ENCODE assay signal across 30 cellular contexts in genomic region chr16:67176662-67177061, GRCh38. TPM values are rescaled to one million over a fixed set of nuclear protein-coding genes. Genes with fewer than 3 reads are reported as not detected.
DNase-seq lines count a peak whose midpoint lies in the region; ATAC-seq, FAIRE-seq and TF ChIP-seq lines count a peak whose summit lies in the region.
"Had no signal": no experiment of that assay in that cellular context is flagged by ENCODE, and none has a peak within 500 bp of the region (broad histone marks: within the 10 kb centered on the region; RNA-seq: fewer than 3 reads in every experiment).

No MANE protein-coding gene starts in this region.

- FAIRE-seq in K562 (lab: Jason Lieb, UNC) = no peak
- FAIRE-seq: astrocyte, GM12892, islet of Langerhans had no signal

- no peak for DNase-seq in activated CD4-positive, alpha-beta T cell treated with anti-CD3 and anti-CD28 coated beads, Interleukin-2, amount 10 ng/mL, durations not matched to agents 24 days and 14 days
- no peak for DNase-seq in activated CD4-positive, alpha-beta T cell treated with anti-CD3 and anti-CD28 coated beads, Interleukin-2, amount 10 ng/mL, durations not matched to agents 7 days and 5 days
- DNase-seq in NCI-H345 (lab: John Stamatoyannopoulos, UW) (peak; percentile 73), K562 (ENCODE audit: extremely low read depth in 1 of 4, low spot score in 3 of 4) (no peak), progenitor cell of endocrine pancreas (ENCODE audit: low spot score, unreplicated experiment) (no peak), ureter (ENCODE audit: low spot score) (no peak)
- no peak for DNase-seq in activated CD4-positive, alpha-beta T cell treated with anti-CD3 and anti-CD28 coated beads, Interleukin-2, amount 50 U/mL, for 4 hours
- DNase-seq: ACHN; activated gamma-delta T cell treated with Interleukin-2 at 50 U/mL for 16 hours; activated naive CD8-positive, alpha-beta T cell treated with anti-CD3 and anti-CD28 coated beads, Interleukin-2, amount 50 U/mL, for 24 hours; BE2C; caudate nucleus; DMS53; HCEC 1CT; mesenchymal stem cell; NCI-H1436; NCI-H2171 treated with DMSO at 0.1 percent for 48 hours; NCI-H524 treated with DMSO at 0.1 percent for 48 hours; PC-3; stimulated activated CD8-positive, alpha-beta memory T cell treated with anti-CD3 and anti-CD28 coated beads, Interleukin-4, amount 100 ng/mL, for 48 hours; stimulated activated naive CD8-positive, alpha-beta T cell treated with anti-CD3 and anti-CD28 coated beads, Interleukin-15, amount 100 ng/mL, for 72 hours had no signal

- no TSS peak for BruUV-seq in K562 (replicated peaks; lab: Mats Ljungman, UMichigan)

- no peaks in the 10 kb centered on the region for H3K9me3 Mint-ChIP-seq in activated CD4-positive, alpha-beta T cell treated with anti-CD3 and anti-CD28 coated beads, Interleukin-2, amount 10 ng/mL, durations not matched to agents 24 days and 14 days
- no peaks in the 10 kb centered on the region for H3K9me3 Mint-ChIP-seq in activated CD4-positive, alpha-beta T cell treated with anti-CD3 and anti-CD28 coated beads, Interleukin-2, amount 10 ng/mL, durations not matched to agents 7 days and 5 days
- H3K9me3 Mint-ChIP-seq in progenitor cell of endocrine pancreas (ENCODE audit: low read depth) = no peaks in the 10 kb centered on the region
- H3K9me3 Mint-ChIP-seq: activated naive CD8-positive, alpha-beta T cell treated with anti-CD3 and anti-CD28 coated beads, Interleukin-2, amount 50 U/mL, for 24 hours; stimulated activated naive CD8-positive, alpha-beta T cell treated with anti-CD3 and anti-CD28 coated beads, Interleukin-15, amount 100 ng/mL, for 72 hours had no signal

- TF ChIP-seq RAD21 in K562 (CRISPR knock-in tag; conservative IDR thresholded peaks at IDR 0.05 in 1 of 2, IDR thresholded peaks at IDR 0.05 in 1 of 2) = no peak

- WGBS in K562 (ENCODE audit: insufficient coverage, low coverage, missing lambda C conversion rate) = 63% methylated on average over 12 of the region's 12 CpGs

- no peak for TF ChIP-seq POLR2A in K562 (conservative IDR thresholded peaks at IDR 0.05)

- no peaks in the 10 kb centered on the region for H3K9me1 ChIP-seq in K562 (ENCODE audit: control insufficient read depth, insufficient read depth, low read length)

- no peak overlapping the region for H3K4me3 ChIP-seq in K562
- H3K4me3 ChIP-seq: left lung had no signal

- TF ChIP-seq CTCF in K562 (IDR thresholded peaks at IDR 0.05 in 2 of 3, conservative IDR thresholded peaks at IDR 0.05 in 1 of 3; ENCODE audit: insufficient read depth in 2 of 3, low read depth in 1 of 3, low read length in 3 of 3) (no peak), progenitor cell of endocrine pancreas (IDR thresholded peaks at IDR 0.05; ENCODE audit: unreplicated experiment) (no peak)

- peak overlapping the region in 1 of 2 experiments; percentile 15; a peak in 1 of 4 replicates for H3K9ac ChIP-seq in K562 (ENCODE audit: insufficient read depth in 1 of 2, low read depth in 2 of 2, low read length in 2 of 2)

- peaks cover 2 to 48% of the 10 kb centered on the region in 2 experiments; a peak in 4 of 5 replicates for H3K4me1 ChIP-seq in K562 (replicated peaks in 1 of 2; ENCODE audit: control insufficient read depth in 2 of 2, insufficient read depth in 2 of 2, low read length in 2 of 2)

- ATAC-seq in K562 = no peak
- ATAC-seq in HG02571 (IDR thresholded peaks at IDR 0.05; ENCODE audit: unreplicated experiment) = no peak
- ATAC-seq: activated naive CD8-positive, alpha-beta T cell treated with anti-CD3 and anti-CD28 coated beads, Interleukin-2, amount 50 U/mL, for 24 hours; left lung; PC-3; Right ventricle myocardium inferior; sciatic nerve; SK-N-SH treated with all-trans-retinoic acid at 6 μM for 48 hours; stimulated activated naive CD8-positive, alpha-beta T cell treated with anti-CD3 and anti-CD28 coated beads, Interleukin-15, amount 100 ng/mL, for 72 hours had no signal

- TF ChIP-seq EP300 in K562 (IDR thresholded peaks at IDR 0.05; ENCODE audit: low read length) = no peak

- POLR2A ChIA-PET in activated CD4-positive, alpha-beta T cell treated with anti-CD3 and anti-CD28 coated beads, Interleukin-2, amount 10 ng/mL, durations not matched to agents 7 days and 5 days (lab: Charles Lee) = no interaction called here
- POLR2A ChIA-PET in K562 (lab: Yijun Ruan, JAX) = interaction anchor here (0.6 to 1.1 kb wide), 5 partner anchors 8 to 249 kb away, joined by 3 to 6 read pairs (median 3); partner anchors contain the start of gene EXOC3L1

- CTCF ChIA-PET in activated CD4-positive, alpha-beta T cell treated with anti-CD3 and anti-CD28 coated beads, Interleukin-2, amount 10 ng/mL, durations not matched to agents 7 days and 5 days (lab: Charles Lee) = interaction anchor here (0.7 to 11.2 kb wide), 10 partner anchors 8 to 223 kb away, joined by 3 to 137 read pairs (median 6); partner anchors contain the start of genes FBXL8, HSF4, MATCAP1 and TRADD
- CTCF ChIA-PET in K562 (lab: Yijun Ruan, JAX; ENCODE audit: low intra/inter-chr PET ratio) = no interaction called here

- in situ Hi-C loops in K562 (cut with MboI) = no loop called here

- H3K4me3 Mint-ChIP-seq in activated CD4-positive, alpha-beta T cell treated with anti-CD3 and anti-CD28 coated beads, Interleukin-2, amount 10 ng/mL, durations not matched to agents 24 days and 14 days = peak overlapping the region; percentile 74
- H3K4me3 Mint-ChIP-seq in activated CD4-positive, alpha-beta T cell treated with anti-CD3 and anti-CD28 coated beads, Interleukin-2, amount 10 ng/mL, durations not matched to agents 7 days and 5 days = no peak overlapping the region
- H3K4me3 Mint-ChIP-seq in progenitor cell of endocrine pancreas (ENCODE audit: low read depth) = no peak overlapping the region
- H3K4me3 Mint-ChIP-seq: activated naive CD8-positive, alpha-beta T cell treated with anti-CD3 and anti-CD28 coated beads, Interleukin-2, amount 50 U/mL, for 24 hours had no signal

- H3K4me1 Mint-ChIP-seq in activated CD4-positive, alpha-beta T cell treated with anti-CD3 and anti-CD28 coated beads, Interleukin-2, amount 10 ng/mL, durations not matched to agents 24 days and 14 days = peaks cover 50% of the 10 kb centered on the region
- H3K4me1 Mint-ChIP-seq in activated CD4-positive, alpha-beta T cell treated with anti-CD3 and anti-CD28 coated beads, Interleukin-2, amount 10 ng/mL, durations not matched to agents 7 days and 5 days = peaks cover 50% of the 10 kb centered on the region
- H3K4me1 Mint-ChIP-seq in progenitor cell of endocrine pancreas (ENCODE audit: low read depth) = peaks cover 14% of the 10 kb centered on the region

- H3K36me3 Mint-ChIP-seq in activated CD4-positive, alpha-beta T cell treated with anti-CD3 and anti-CD28 coated beads, Interleukin-2, amount 10 ng/mL, durations not matched to agents 24 days and 14 days (ENCODE audit: low read depth) = peaks cover 22% of the 10 kb centered on the region
- peaks cover 8% of the 10 kb centered on the region for H3K36me3 Mint-ChIP-seq in activated CD4-positive, alpha-beta T cell treated with anti-CD3 and anti-CD28 coated beads, Interleukin-2, amount 10 ng/mL, durations not matched to agents 7 days and 5 days (ENCODE audit: low read depth)
- peaks cover 4% of the 10 kb centered on the region for H3K36me3 Mint-ChIP-seq in progenitor cell of endocrine pancreas (ENCODE audit: insufficient read depth)

- H3K4me2 ChIP-seq in K562 (ENCODE audit: insufficient read depth, low read length) = no peak overlapping the region

- H3K9me3 ChIP-seq in K562 (replicated peaks; ENCODE audit: control insufficient read depth, insufficient read depth, low read depth, low read length) = no peaks in the 10 kb centered on the region
- H3K9me3 ChIP-seq: BE2C, left lung, neutrophil had no signal

- H3K27me3 ChIP-seq in K562 (ENCODE audit: control insufficient read depth in 2 of 2, insufficient read depth in 2 of 2, low read length in 2 of 2) = no peaks in the 10 kb centered on the region
- H3K27me3 ChIP-seq: BE2C had no signal

- no peak overlapping the region for H3K27ac Mint-ChIP-seq in activated CD4-positive, alpha-beta T cell treated with anti-CD3 and anti-CD28 coated beads, Interleukin-2, amount 10 ng/mL, durations not matched to agents 24 days and 14 days
- H3K27ac Mint-ChIP-seq in activated CD4-positive, alpha-beta T cell treated with anti-CD3 and anti-CD28 coated beads, Interleukin-2, amount 10 ng/mL, durations not matched to agents 7 days and 5 days = no peak overlapping the region
- peak overlapping the region; percentile 63 for H3K27ac Mint-ChIP-seq in progenitor cell of endocrine pancreas
- H3K27ac Mint-ChIP-seq: activated naive CD8-positive, alpha-beta T cell treated with anti-CD3 and anti-CD28 coated beads, Interleukin-2, amount 50 U/mL, for 24 hours; stimulated activated naive CD8-positive, alpha-beta T cell treated with anti-CD3 and anti-CD28 coated beads, Interleukin-15, amount 100 ng/mL, for 72 hours had no signal

- no peaks in the 10 kb centered on the region for H3K36me3 ChIP-seq in K562 (ENCODE audit: control insufficient read depth, insufficient read depth, low read length)
- H3K36me3 ChIP-seq: BE2C, left lung, neutrophil had no signal

- no peak overlapping the region for H3K27ac ChIP-seq in K562 (ENCODE audit: extremely low read depth, low read depth, low read length)
- H3K27ac ChIP-seq: left lung, neutrophil had no signal

- H2AFZ ChIP-seq in K562 (ENCODE audit: low read depth, low read length) = no peak overlapping the region

- intact Hi-C loops in activated CD4-positive, alpha-beta T cell treated with anti-CD3 and anti-CD28 coated beads, Interleukin-2, amount 10 ng/mL, durations not matched to agents 24 days and 14 days (cut with micrococcal nuclease) = no loop called here
- intact Hi-C loops in K562 (cut with micrococcal nuclease) = no loop called here

- H3K27me3 Mint-ChIP-seq in activated CD4-positive, alpha-beta T cell treated with anti-CD3 and anti-CD28 coated beads, Interleukin-2, amount 10 ng/mL, durations not matched to agents 24 days and 14 days = no peaks in the 10 kb centered on the region
- peaks cover 28% of the 10 kb centered on the region for H3K27me3 Mint-ChIP-seq in activated CD4-positive, alpha-beta T cell treated with anti-CD3 and anti-CD28 coated beads, Interleukin-2, amount 10 ng/mL, durations not matched to agents 7 days and 5 days
- H3K27me3 Mint-ChIP-seq in progenitor cell of endocrine pancreas = peaks cover 47% of the 10 kb centered on the region

- H4K20me1 ChIP-seq in K562 (replicated peaks; ENCODE audit: control insufficient read depth, insufficient read depth, low read length) = no peaks in the 10 kb centered on the region

- H3K79me2 ChIP-seq in K562 (ENCODE audit: control insufficient read depth, insufficient read depth, low read length) = no peaks in the 10 kb centered on the region

RNA-seq across cellular contexts. Expression of gene NOL3, which starts 6.3 kb away (rescaled TPM):
- total RNA-seq in activated CD4-positive, alpha-beta T cell treated with anti-CD3 and anti-CD28 coated beads, Interleukin-2, amount 10 ng/mL, durations not matched to agents 24 days and 14 days = 31.0 and 36.7 TPM in 2 replicates
- 10 to 100 TPM in 1 of 2 experiments, 1 to 10 TPM in 1; 8.9 to 13.3 TPM for total RNA-seq in activated CD4-positive, alpha-beta T cell treated with anti-CD3 and anti-CD28 coated beads, Interleukin-2, amount 10 ng/mL, durations not matched to agents 7 days and 5 days
- total RNA-seq in K562 (2011; cell fraction: chromatin; rRNA removed; ENCODE audit: low replicate concordance) = 81.0 and 88.7 TPM in 2 replicates
- 34.7 and 39.7 TPM in 2 replicates for total RNA-seq in K562 (2011; cell fraction: nucleolus; rRNA removed)
- total RNA-seq in K562 (2011; cell fraction: nucleoplasm; rRNA removed) = 64.6 and 93.4 TPM in 2 replicates
- total RNA-seq in K562 (2014; rRNA removed) (5.4 and 8.3 TPM in 2 replicates), K562 (2014; rRNA removed; fragmentation: Illumina TruSeq; extraction: Trizol) (3.4 and 4.3 TPM in 2 replicates), K562 (2015; rRNA removed; fragmentation: Illumina TruSeq; extraction: Trizol) (4.1 and 5.0 TPM in 2 replicates), K562 (2021) (7.0 and 9.3 TPM in 2 replicates), progenitor cell of endocrine pancreas (9.4 and 12.7 TPM in 2 replicates), ureter (26.8 TPM)
- polyA plus RNA-seq in K562 (2011; rRNA removed) (8.4 and 13.5 TPM in 2 replicates), K562 (2014; fragmentation: Illumina TruSeq; extraction: Trizol) (7.6 and 8.2 TPM in 2 replicates), K562 (2014; fragmentation: Nextera tagmentation; extraction: Ambion mirVana) (under 1 TPM; 0.45 to 0.69 TPM), K562 (2014; rRNA removed) (12.2 and 14.0 TPM in 2 replicates)
- polyA plus RNA-seq in K562 (2011; cell fraction: cytosol; rRNA removed) = 5.8 and 7.2 TPM in 2 replicates
- polyA plus RNA-seq in K562 (2011; cell fraction: nucleus; rRNA removed) = 50.0 and 53.8 TPM in 2 replicates
- polyA plus RNA-seq in K562 (2012) = 19.1 and 59.4 TPM in 2 replicates
- polyA minus RNA-seq in K562 (2011; rRNA and poly(A)+ RNA removed) = 3.4 and 5.6 TPM in 2 replicates
- 1.9 and 2.5 TPM in 2 replicates for polyA minus RNA-seq in K562 (2011; cell fraction: cytosol; rRNA and poly(A)+ RNA removed)
- polyA minus RNA-seq in K562 (2011; cell fraction: nucleus; rRNA and poly(A)+ RNA removed) = 5.4 and 10.3 TPM in 2 replicates

RNA-seq across cellular contexts. Expression of gene MATCAP1, which starts 7.1 kb away (rescaled TPM):
- total RNA-seq in activated CD4-positive, alpha-beta T cell treated with anti-CD3 and anti-CD28 coated beads, Interleukin-2, amount 10 ng/mL, durations not matched to agents 24 days and 14 days = 51.3 and 55.1 TPM in 2 replicates
- 10 to 100 TPM; 47.5 to 51.4 TPM for total RNA-seq in activated CD4-positive, alpha-beta T cell treated with anti-CD3 and anti-CD28 coated beads, Interleukin-2, amount 10 ng/mL, durations not matched to agents 7 days and 5 days
- total RNA-seq in K562 (2011; cell fraction: chromatin; rRNA removed; ENCODE audit: low replicate concordance) = 49.6 and 111 TPM in 2 replicates
- 67.4 and 83.6 TPM in 2 replicates for total RNA-seq in K562 (2011; cell fraction: nucleolus; rRNA removed)
- 53.7 and 59.5 TPM in 2 replicates for total RNA-seq in K562 (2011; cell fraction: nucleoplasm; rRNA removed)
- total RNA-seq in K562 (2014; rRNA removed) (10.3 and 13.2 TPM in 2 replicates), K562 (2014; rRNA removed; fragmentation: Illumina TruSeq; extraction: Trizol) (5.6 and 6.0 TPM in 2 replicates), K562 (2015; rRNA removed; fragmentation: Illumina TruSeq; extraction: Trizol) (9.2 and 9.9 TPM in 2 replicates), K562 (2021) (16.6 and 16.9 TPM in 2 replicates), progenitor cell of endocrine pancreas (137 and 145 TPM in 2 replicates), ureter (50.7 TPM)
- polyA plus RNA-seq in K562 (2011; rRNA removed) (13.4 and 17.8 TPM in 2 replicates), K562 (2014; fragmentation: Illumina TruSeq; extraction: Trizol) (10.6 and 12.0 TPM in 2 replicates), K562 (2014; fragmentation: Nextera tagmentation; extraction: Ambion mirVana) (1 to 10 TPM; 3.4 to 3.8 TPM), K562 (2014; rRNA removed) (20.5 and 27.5 TPM in 2 replicates)
- polyA plus RNA-seq in K562 (2011; cell fraction: cytosol; rRNA removed) = 19.3 and 25.9 TPM in 2 replicates
- 127 and 197 TPM in 2 replicates for polyA plus RNA-seq in K562 (2011; cell fraction: nucleus; rRNA removed)
- 18.3 and 21.0 TPM in 2 replicates for polyA plus RNA-seq in K562 (2012)
- 5.0 and 6.0 TPM in 2 replicates for polyA minus RNA-seq in K562 (2011; rRNA and poly(A)+ RNA removed)
- 5.5 and 9.5 TPM in 2 replicates for polyA minus RNA-seq in K562 (2011; cell fraction: cytosol; rRNA and poly(A)+ RNA removed)
- 28.1 and 37.3 TPM in 2 replicates for polyA minus RNA-seq in K562 (2011; cell fraction: nucleus; rRNA and poly(A)+ RNA removed)

RNA-seq across cellular contexts. Expression of gene HSF4, which starts 12.1 kb away (rescaled TPM):
- 48.5 and 54.0 TPM in 2 replicates for total RNA-seq in activated CD4-positive, alpha-beta T cell treated with anti-CD3 and anti-CD28 coated beads, Interleukin-2, amount 10 ng/mL, durations not matched to agents 24 days and 14 days
- 10 to 100 TPM; 49.6 to 58.1 TPM for total RNA-seq in activated CD4-positive, alpha-beta T cell treated with anti-CD3 and anti-CD28 coated beads, Interleukin-2, amount 10 ng/mL, durations not matched to agents 7 days and 5 days
- total RNA-seq in K562 (2011; cell fraction: chromatin; rRNA removed; ENCODE audit: low replicate concordance) = 143 and 358 TPM in 2 replicates
- total RNA-seq in K562 (2011; cell fraction: nucleolus; rRNA removed) = 185 and 204 TPM in 2 replicates
- 149 and 156 TPM in 2 replicates for total RNA-seq in K562 (2011; cell fraction: nucleoplasm; rRNA removed)
- total RNA-seq in K562 (2014; rRNA removed) = 8.3 and 13.2 TPM in 2 replicates
- total RNA-seq in K562 (2014; rRNA removed; fragmentation: Illumina TruSeq; extraction: Trizol) = 3.4 and 5.3 TPM in 2 replicates
- 9.7 and 9.8 TPM in 2 replicates for total RNA-seq in K562 (2015; rRNA removed; fragmentation: Illumina TruSeq; extraction: Trizol)
- total RNA-seq in K562 (2021) = 22.6 and 25.2 TPM in 2 replicates
- polyA plus RNA-seq in K562 (2011; rRNA removed) = 7.3 and 19.2 TPM in 2 replicates
- polyA plus RNA-seq in K562 (2011; cell fraction: cytosol; rRNA removed) = 8.5 and 10.2 TPM in 2 replicates
- 197 and 252 TPM in 2 replicates for polyA plus RNA-seq in K562 (2011; cell fraction: nucleus; rRNA removed)
- 28.8 and 44.0 TPM in 2 replicates for polyA plus RNA-seq in K562 (2012)
- polyA plus RNA-seq in K562 (2014; fragmentation: Illumina TruSeq; extraction: Trizol) = 9.2 and 12.8 TPM in 2 replicates
- polyA plus RNA-seq in K562 (2014; fragmentation: Nextera tagmentation; extraction: Ambion mirVana) = under 1 TPM in 1 of 2 experiments, not detected in 1; 0.50 TPM
- 21.4 and 35.4 TPM in 2 replicates for polyA plus RNA-seq in K562 (2014; rRNA removed)
- polyA minus RNA-seq in K562 (2011; rRNA and poly(A)+ RNA removed) = 1.5 and 4.8 TPM in 2 replicates
- 3.6 and 5.6 TPM in 2 replicates for polyA minus RNA-seq in K562 (2011; cell fraction: cytosol; rRNA and poly(A)+ RNA removed)
- 25.0 and 38.5 TPM in 2 replicates for polyA minus RNA-seq in K562 (2011; cell fraction: nucleus; rRNA and poly(A)+ RNA removed)
- total RNA-seq in progenitor cell of endocrine pancreas = 2.2 and 6.8 TPM in 2 replicates
- 52.0 TPM for total RNA-seq in ureter

RNA-seq across cellular contexts. Expression of gene EXOC3L1, which starts 13.3 kb away (rescaled TPM):
- 0.12 TPM in 1 of 2 replicates, not detected in the other for total RNA-seq in activated CD4-positive, alpha-beta T cell treated with anti-CD3 and anti-CD28 coated beads, Interleukin-2, amount 10 ng/mL, durations not matched to agents 24 days and 14 days
- not detected for total RNA-seq in activated CD4-positive, alpha-beta T cell treated with anti-CD3 and anti-CD28 coated beads, Interleukin-2, amount 10 ng/mL, durations not matched to agents 7 days and 5 days
- not detected in 2 replicates for total RNA-seq in K562 (2011; cell fraction: chromatin; rRNA removed; ENCODE audit: low replicate concordance)
- not detected in 2 replicates for total RNA-seq in K562 (2011; cell fraction: nucleolus; rRNA removed)
- total RNA-seq in K562 (2011; cell fraction: nucleoplasm; rRNA removed) = not detected in 2 replicates
- total RNA-seq in K562 (2014; rRNA removed) (0.12 TPM in 1 of 2 replicates, not detected in the other), K562 (2014; rRNA removed; fragmentation: Illumina TruSeq; extraction: Trizol) (not detected in 2 replicates), K562 (2015; rRNA removed; fragmentation: Illumina TruSeq; extraction: Trizol) (not detected in 2 replicates), K562 (2021) (not detected in 2 replicates), progenitor cell of endocrine pancreas (not detected in 2 replicates), ureter (5.2 TPM)
- polyA plus RNA-seq in K562 (2011; rRNA removed) (0.08 TPM in 1 of 2 replicates, not detected in the other), K562 (2014; fragmentation: Illumina TruSeq; extraction: Trizol) (not detected in 2 replicates), K562 (2014; fragmentation: Nextera tagmentation; extraction: Ambion mirVana) (not detected), K562 (2014; rRNA removed) (not detected in 2 replicates)
- polyA plus RNA-seq in K562 (2011; cell fraction: cytosol; rRNA removed) = 0.04 and 0.12 TPM in 2 replicates
- polyA plus RNA-seq in K562 (2011; cell fraction: nucleus; rRNA removed) = 0.11 TPM in 1 of 2 replicates, not detected in the other
- polyA plus RNA-seq in K562 (2012) = 0.10 and 0.11 TPM in 2 replicates
- polyA minus RNA-seq in K562 (2011; rRNA and poly(A)+ RNA removed) = not detected in 2 replicates
- not detected in 2 replicates for polyA minus RNA-seq in K562 (2011; cell fraction: cytosol; rRNA and poly(A)+ RNA removed)
- not detected in 2 replicates for polyA minus RNA-seq in K562 (2011; cell fraction: nucleus; rRNA and poly(A)+ RNA removed)
- total RNA-seq: PC-3 had no signal

RNA-seq across cellular contexts. Expression of gene E2F4, which starts 15.3 kb away (rescaled TPM):
- 165 and 166 TPM in 2 replicates for total RNA-seq in activated CD4-positive, alpha-beta T cell treated with anti-CD3 and anti-CD28 coated beads, Interleukin-2, amount 10 ng/mL, durations not matched to agents 24 days and 14 days
- total RNA-seq in activated CD4-positive, alpha-beta T cell treated with anti-CD3 and anti-CD28 coated beads, Interleukin-2, amount 10 ng/mL, durations not matched to agents 7 days and 5 days = 100 to 1,000 TPM; 114 to 120 TPM
- 211 and 651 TPM in 2 replicates for total RNA-seq in K562 (2011; cell fraction: chromatin; rRNA removed; ENCODE audit: low replicate concordance)
- 388 and 435 TPM in 2 replicates for total RNA-seq in K562 (2011; cell fraction: nucleolus; rRNA removed)
- total RNA-seq in K562 (2011; cell fraction: nucleoplasm; rRNA removed) = 240 and 280 TPM in 2 replicates
- 109 and 145 TPM in 2 replicates for total RNA-seq in K562 (2014; rRNA removed)
- total RNA-seq in K562 (2014; rRNA removed; fragmentation: Illumina TruSeq; extraction: Trizol) = 52.8 and 64.0 TPM in 2 replicates
- 105 and 106 TPM in 2 replicates for total RNA-seq in K562 (2015; rRNA removed; fragmentation: Illumina TruSeq; extraction: Trizol)
- total RNA-seq in K562 (2021) = 114 and 115 TPM in 2 replicates
- polyA plus RNA-seq in K562 (2011; rRNA removed) = 83.4 and 101 TPM in 2 replicates
- 110 and 215 TPM in 2 replicates for polyA plus RNA-seq in K562 (2011; cell fraction: cytosol; rRNA removed)
- 277 and 411 TPM in 2 replicates for polyA plus RNA-seq in K562 (2011; cell fraction: nucleus; rRNA removed)
- 96.3 and 105 TPM in 2 replicates for polyA plus RNA-seq in K562 (2012)
- polyA plus RNA-seq in K562 (2014; fragmentation: Illumina TruSeq; extraction: Trizol) = 127 and 129 TPM in 2 replicates
- 10 to 100 TPM in 1 of 2 experiments, 1 to 10 TPM in 1; 9.7 to 18.9 TPM for polyA plus RNA-seq in K562 (2014; fragmentation: Nextera tagmentation; extraction: Ambion mirVana)
- 139 and 150 TPM in 2 replicates for polyA plus RNA-seq in K562 (2014; rRNA removed)
- 61.7 and 80.1 TPM in 2 replicates for polyA minus RNA-seq in K562 (2011; rRNA and poly(A)+ RNA removed)
- 51.9 and 58.9 TPM in 2 replicates for polyA minus RNA-seq in K562 (2011; cell fraction: cytosol; rRNA and poly(A)+ RNA removed)
- polyA minus RNA-seq in K562 (2011; cell fraction: nucleus; rRNA and poly(A)+ RNA removed) = 108 and 112 TPM in 2 replicates
- 82.1 and 82.8 TPM in 2 replicates for total RNA-seq in progenitor cell of endocrine pancreas
- 83.0 TPM for total RNA-seq in ureter
